ENCODE assay signal across 9 cellular contexts in genomic region chr13:28059214-28059613, GRCh38.
DNase-seq lines count a peak whose midpoint lies in the region; ATAC-seq lines count a peak whose summit lies in the region.
"Had no signal": no experiment of that assay in that cellular context is flagged by ENCODE, and none has a peak within 500 bp of the region (broad histone marks: within the 10 kb centered on the region; RNA-seq: fewer than 3 reads in every experiment).

No MANE protein-coding gene starts in this region.

- H3K4me3 Mint-ChIP-seq in stimulated activated memory B cell treated with anti-CD40 and anti-IgM and Interleukin-4, amounts not matched to agents 10 μg/mL and 1 μg/mL and 100 μg/mL, for 72 hours: no peak overlapping the region
- H3K4me3 Mint-ChIP-seq: activated naive CD8-positive, alpha-beta T cell had no signal

- peaks cover 26% of the 10 kb centered on the region for H3K4me1 Mint-ChIP-seq in stimulated activated memory B cell treated with anti-CD40 and anti-IgM and Interleukin-4, amounts not matched to agents 10 μg/mL and 1 μg/mL and 100 μg/mL, for 72 hours

- DNase-seq in SIG-M5 treated with dmso at 0.1 percent for 504 hours (lab: John Stamatoyannopoulos, UW; ENCODE audit: unreplicated experiment) (peak; percentile 64), SIG-M5 (lab: John Stamatoyannopoulos, UW) (no peak), NCI-H526 (lab: John Stamatoyannopoulos, UW) (peak; percentile 9 to 68), iPS DF 4.7 (ENCODE audit: extremely low read depth, low spot score) (peak; percentile 22)
- peak; percentile 23 for DNase-seq in activated T-cell treated with anti-CD3 and anti-CD28 coated beads, Interleukin-2, amount 50 U/mL, for 1 hour
- peak; percentile 60 for DNase-seq in stimulated activated naive CD8-positive, alpha-beta T cell treated with anti-CD3 and anti-CD28 coated beads, Interleukin-15, Interleukin-2, amounts not matched to agents 100 U/mL and 50 U/mL, for 24 hours
- no peak for DNase-seq in effector CD8-positive, alpha-beta T cell (lab: John Stamatoyannopoulos, UW)

- H3K36me3 Mint-ChIP-seq in stimulated activated memory B cell treated with anti-CD40 and anti-IgM and Interleukin-4, amounts not matched to agents 10 μg/mL and 1 μg/mL and 100 μg/mL, for 72 hours: no peaks in the 10 kb centered on the region
- H3K36me3 Mint-ChIP-seq: activated naive CD8-positive, alpha-beta T cell had no signal

- H3K27ac Mint-ChIP-seq in stimulated activated memory B cell treated with anti-CD40 and anti-IgM and Interleukin-4, amounts not matched to agents 10 μg/mL and 1 μg/mL and 100 μg/mL, for 72 hours: no peak overlapping the region
- H3K27ac Mint-ChIP-seq: activated naive CD8-positive, alpha-beta T cell had no signal

- no peaks in the 10 kb centered on the region for H3K27me3 Mint-ChIP-seq in stimulated activated memory B cell treated with anti-CD40 and anti-IgM and Interleukin-4, amounts not matched to agents 10 μg/mL and 1 μg/mL and 100 μg/mL, for 72 hours

- no peak for ATAC-seq in stimulated activated naive CD8-positive, alpha-beta T cell treated with anti-CD3 and anti-CD28 coated beads, Interleukin-15, Interleukin-2, amounts not matched to agents 100 U/mL and 50 U/mL, for 24 hours
- ATAC-seq in stimulated activated memory B cell treated with anti-CD40 and anti-IgM and Interleukin-4, amounts not matched to agents 10 μg/mL and 1 μg/mL and 100 μg/mL, for 72 hours: no peak

- no peaks in the 10 kb centered on the region for H3K9me3 Mint-ChIP-seq in stimulated activated memory B cell treated with anti-CD40 and anti-IgM and Interleukin-4, amounts not matched to agents 10 μg/mL and 1 μg/mL and 100 μg/mL, for 72 hours

Comparison
In these comparisons a context has a peak if more than half of its experiments do, and no peak if none do; other contexts are left out.
1. DNase-seq: peak in SIG-M5 treated with dmso at 0.1 percent for 504 hours (single experiment), NCI-H526 (2 of 2), activated T-cell treated with anti-CD3 and anti-CD28 coated beads, Interleukin-2, amount 50 U/mL, for 1 hour (single experiment), iPS DF 4.7 (single experiment) and stimulated activated naive CD8-positive, alpha-beta T cell treated with anti-CD3 and anti-CD28 coated beads, Interleukin-15, Interleukin-2, amounts not matched to agents 100 U/mL and 50 U/mL, for 24 hours (single experiment); none in SIG-M5 (single experiment) and effector CD8-positive, alpha-beta T cell (single experiment).